29 cellular contexts compared by ENCODE assay signal in genomic region chr16:16037521-16037920, GRCh38.
"Had no signal": no experiment of that assay in that cellular context is flagged by ENCODE, and none has a peak within 500 bp of the region (broad histone marks: within the 10 kb centered on the region; RNA-seq: fewer than 3 reads in every experiment).

No MANE protein-coding gene starts in this region.

- H3K27me3 ChIP-seq: left lung, ovary, right atrium auricular region, right lobe of liver, suprapubic skin, tibial artery, uterus had no signal

- H3K27me3 Mint-ChIP-seq: naive B cell; progenitor cell of endocrine pancreas; stimulated activated naive CD8-positive, alpha-beta T cell treated with anti-CD3 and anti-CD28 coated beads, Interleukin-15, Interleukin-2, amounts not matched to agents 100 ng/mL and 50 ng/mL, for 24 hours had no signal

- FAIRE-seq: islet of Langerhans, kidney had no signal

- H3K4me1 ChIP-seq: left lung, lower lobe of right lung, right lobe of liver, suprapubic skin, uterus had no signal

- H3K36me3 Mint-ChIP-seq: natural killer cell had no signal

- H3K4me3 Mint-ChIP-seq: immature natural killer cell; mesothelial cell of epicardium; natural killer cell; nephron progenitor cell; stimulated activated naive CD8-positive, alpha-beta T cell treated with anti-CD3 and anti-CD28 coated beads, Interleukin-15, Interleukin-2, amounts not matched to agents 100 ng/mL and 50 ng/mL, for 24 hours had no signal

- H3K27ac Mint-ChIP-seq: mesothelial cell of epicardium; natural killer cell; nephron progenitor cell; progenitor cell of endocrine pancreas; stimulated activated naive CD8-positive, alpha-beta T cell treated with anti-CD3 and anti-CD28 coated beads, Interleukin-15, Interleukin-2, amounts not matched to agents 100 ng/mL and 50 ng/mL, for 24 hours had no signal

- H3K4me3 ChIP-seq: left lung, lower lobe of right lung, ovary, right atrium auricular region, right lobe of liver, smooth muscle cell, suprapubic skin, thoracic aorta, tibial artery, uterus had no signal

- ATAC-seq: left colon, left lung, lower lobe of right lung, natural killer cell, right lobe of liver had no signal

- H3K9me3 Mint-ChIP-seq: immature natural killer cell; mesothelial cell of epicardium; natural killer cell; nephron progenitor cell; stimulated activated naive CD8-positive, alpha-beta T cell treated with anti-CD3 and anti-CD28 coated beads, Interleukin-15, Interleukin-2, amounts not matched to agents 100 ng/mL and 50 ng/mL, for 24 hours had no signal

- DNase-seq: hypothalamus; immature natural killer cell; kidney; left colon; left lung; lower lobe of right lung; mammary epithelial cell; mesendoderm; naive B cell; natural killer cell; nephron progenitor cell; ovary; right lobe of liver; stimulated activated CD4-positive, alpha-beta T cell treated with anti-CD3 and anti-CD28 coated beads, Interleukin-1b, Interleukin-23, amount 100 ng/mL, for 48 hours; stimulated activated CD4-positive, alpha-beta T cell treated with anti-CD3 and anti-CD28 coated beads, Interleukin-2, amount 100 ng/mL, for 48 hours; stimulated activated CD4-positive, alpha-beta T cell treated with anti-CD3 and anti-CD28 coated beads, Interleukin-4, amount 100 ng/mL, for 4 hours; stimulated activated CD8-positive, alpha-beta memory T cell treated with anti-CD3 and anti-CD28 coated beads, Interleukin-4, amount 100 ng/mL, for 48 hours; stimulated activated naive CD4-positive, alpha-beta T cell; tibial artery; trophoblast cell; uterus had no signal

- H3K27ac ChIP-seq: left lung, lower lobe of right lung, ovary, right atrium auricular region, right lobe of liver, suprapubic skin, thoracic aorta, tibial artery, uterus had no signal

- H3K36me3 ChIP-seq: ovary, right lobe of liver, uterus had no signal

- H3K9me3 ChIP-seq: left lung, lower lobe of right lung, ovary, right atrium auricular region, right lobe of liver, suprapubic skin, thoracic aorta, tibial artery, uterus had no signal
